Comparison of ENCODE assay signal across 8 cellular contexts in the genomic region with DNA sequence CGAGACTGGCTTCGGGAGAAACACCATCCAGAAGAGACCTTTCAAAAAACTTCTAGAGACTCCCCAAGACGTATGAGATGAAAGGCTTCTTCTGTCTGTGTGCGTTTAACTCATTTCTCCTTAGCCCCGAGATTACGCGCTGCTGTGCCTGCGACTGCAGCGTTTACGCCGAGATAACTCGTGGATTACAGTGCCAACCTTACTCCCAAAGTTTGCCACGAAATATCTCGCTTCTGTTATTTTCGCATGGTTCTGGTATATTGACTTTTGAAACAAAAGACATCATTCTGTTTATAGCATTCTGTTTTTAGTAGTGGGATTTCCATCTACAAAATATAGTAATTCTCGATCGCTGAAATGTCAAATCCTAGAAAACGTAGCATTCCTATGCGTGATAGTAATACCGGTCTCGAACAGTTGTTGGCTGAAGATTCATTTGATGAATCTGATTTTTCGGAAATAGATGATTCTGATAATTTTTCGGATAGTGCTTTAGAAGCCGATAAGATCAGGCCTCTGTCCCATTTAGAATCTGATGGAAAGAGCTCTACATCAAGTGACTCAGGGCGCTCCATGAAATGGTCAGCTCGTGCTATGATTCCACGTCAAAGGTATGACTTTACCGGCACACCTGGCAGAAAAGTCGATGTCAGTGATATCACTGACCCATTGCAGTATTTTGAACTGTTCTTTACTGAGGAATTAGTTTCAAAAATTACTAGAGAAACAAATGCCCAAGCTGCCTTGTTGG. TPM values are rescaled to one million over a fixed set of nuclear protein-coding genes. Genes with fewer than 3 reads are reported as not detected.
DNase-seq lines count a peak whose midpoint lies in the region; ATAC-seq, FAIRE-seq and TF ChIP-seq lines count a peak whose summit lies in the region.

No MANE protein-coding gene starts in this region.

- ATAC-seq in activated T-cell treated with anti-CD3 and anti-CD28 coated beads, Interleukin-2, amount 50 U/mL, for 72 hours (replicated peaks in 1 of 2), result no peak
- ATAC-seq in GM12878 (no peak), left lung (peak; percentile 56), HG02571 (IDR thresholded peaks at IDR 0.05; ENCODE audit: unreplicated experiment) (no peak)

- no peak for FAIRE-seq in GM12878 (lab: Jason Lieb, UNC)

- H3K4me1 ChIP-seq in GM12878 (ENCODE audit: control insufficient read depth, insufficient read depth, low read length), result 0 out of 2 replicates have a peak, but pooled peaks cover 4% of the 10 kb centered on the region
- H3K4me1 ChIP-seq in left lung, result peaks cover 10 to 20% of the 10 kb centered on the region in 2 donors
- H3K4me1 ChIP-seq in thyroid gland, result peaks cover 7 to 12% of the 10 kb centered on the region in 2 donors

- peak overlapping the region; percentile 48 for H3K4me2 ChIP-seq in GM12878 (ENCODE audit: control insufficient read depth, insufficient read depth)

- BruUV-seq in GM12878 (replicated peaks; lab: Mats Ljungman, UMichigan), result TSS peak; percentile 89

- H2AFZ ChIP-seq in GM12878 (ENCODE audit: control insufficient read depth, low read depth, low read length), result peak overlapping the region; percentile 98

- H3K27me3 ChIP-seq in GM12878 (replicated peaks in 1 of 2; ENCODE audit: control insufficient read depth in 2 of 2, insufficient read depth in 2 of 2, low read length in 1 of 2) (no peaks in the 10 kb centered on the region), left lung (no peaks in the 10 kb centered on the region), thyroid gland (no peaks in the 10 kb centered on the region)

- SMC1A ChIA-PET in GM12878 (lab: Charles Lee; ENCODE audit: uncharacterized antibody, unreplicated experiment), result interaction anchor here (0.9 to 1.2 kb wide), 5 partner anchors 37 to 123 kb away, joined by 3 to 4 read pairs (median 3); a partner anchor contains a TSS

- H3K4me1 Mint-ChIP-seq in activated T-cell treated with anti-CD3 and anti-CD28 coated beads, Interleukin-2, amount 50 U/mL, for 72 hours (ENCODE audit: low read depth), result peaks cover 22% of the 10 kb centered on the region

- H3K9me3 Mint-ChIP-seq in activated T-cell treated with anti-CD3 and anti-CD28 coated beads, Interleukin-2, amount 50 U/mL, for 72 hours, result peaks cover 3 to 6% of the 10 kb centered on the region in 2 donors

- H3K27me3 Mint-ChIP-seq in activated T-cell treated with anti-CD3 and anti-CD28 coated beads, Interleukin-2, amount 50 U/mL, for 72 hours (ENCODE audit: low read depth), result no peaks in the 10 kb centered on the region

- DNase-seq in activated T-cell treated with anti-CD3 and anti-CD28 coated beads, Interleukin-2, amount 50 U/mL, for 72 hours, result no peak
- no peak for DNase-seq in activated T-cell treated with anti-CD3 and anti-CD28 coated beads, Interleukin-2, amount 50 U/mL, for 1 hour
- DNase-seq in GM12878 (ENCODE audit: low read depth, low spot score) (no peak), left lung (no peak), thyroid gland (no peak), DMS 273 treated with DMSO at 0.1 percent for 48 hours (lab: John Stamatoyannopoulos, UW) (no peak), UCSD-AML1 (lab: John Stamatoyannopoulos, UW; ENCODE audit: unreplicated experiment) (no peak)

- CTCF ChIA-PET in GM12878 (lab: Yijun Ruan, JAX), result interaction anchor here (0.6 to 1.4 kb wide), 4 partner anchors 53 to 836 kb away, joined by 3 to 8 read pairs (median 3); a partner anchor contains a TSS

- WGBS in GM12878 (ENCODE audit: insufficient coverage, insufficient replicate concordance, low lambda C conversion rate, missing lambda C conversion rate), result 27% methylated on average over 29 of the region's 29 CpGs
- 24 to 27% methylated on average over 29 of the region's 29 CpGs for WGBS in thyroid gland, 2 donors

- no peak for TF ChIP-seq EP300 in GM12878 (IDR thresholded peaks at IDR 0.05; ENCODE audit: borderline replicate concordance in 1 of 2, control insufficient read depth in 1 of 2, low read depth in 2 of 2, low read length in 2 of 2)

- POLR2A ChIA-PET in GM12878 (lab: Charles Lee), result interaction anchor here (0.5 to 0.9 kb wide), 2 partner anchors 21 to 1194 kb away, joined by 3 to 4 read pairs; no protein-coding TSS in a partner anchor

- TF ChIP-seq POLR2A in GM12878 (IDR thresholded peaks at IDR 0.05; ENCODE audit: low read depth, low read length) (no peak), thyroid gland (IDR thresholded peaks at IDR 0.05) (no peak)

- H3K9me3 ChIP-seq in GM12878 (replicated peaks; ENCODE audit: control insufficient read depth, insufficient read depth, low read length) (no peaks in the 10 kb centered on the region), left lung (no peaks in the 10 kb centered on the region), thyroid gland (no peaks in the 10 kb centered on the region)

- H3K27ac ChIP-seq in GM12878 (ENCODE audit: control insufficient read depth, insufficient read depth), result peak overlapping the region; percentile 77
- peak overlapping the region; percentile 87 to 90 for H3K27ac ChIP-seq in left lung
- peak overlapping the region; percentile 38 to 84 (median 48) for H3K27ac ChIP-seq in thyroid gland

- H3K27ac Mint-ChIP-seq in activated T-cell treated with anti-CD3 and anti-CD28 coated beads, Interleukin-2, amount 50 U/mL, for 72 hours, result peak overlapping the region; percentile 96

- H3K4me3 ChIP-seq in GM12878 (peak overlapping the region; percentile 69), left lung (peak overlapping the region; percentile 70 to 87), thyroid gland (replicated peaks in 1 of 3) (peak overlapping the region; percentile 16 to 87 (median 27))

- H4K20me1 ChIP-seq in GM12878 (ENCODE audit: control insufficient read depth, insufficient read depth), result no peaks in the 10 kb centered on the region

- peak overlapping the region; percentile 96 to 100 for H3K4me3 Mint-ChIP-seq in activated T-cell treated with anti-CD3 and anti-CD28 coated beads, Interleukin-2, amount 50 U/mL, for 72 hours

- H3K79me2 ChIP-seq in GM12878 (ENCODE audit: control insufficient read depth, insufficient read depth, low read length), result peaks cover 53% of the 10 kb centered on the region

- in situ Hi-C loops in GM12878 (cut with MboI), result loop anchor here (5.0 kb wide), 1 partner anchor 115 kb away; no protein-coding TSS in a partner anchor

- H3K36me3 Mint-ChIP-seq in activated T-cell treated with anti-CD3 and anti-CD28 coated beads, Interleukin-2, amount 50 U/mL, for 72 hours (ENCODE audit: insufficient read depth in 2 of 2), result peaks cover 7 to 22% of the 10 kb centered on the region in 2 donors

- RAD21 ChIA-PET in GM12878 (lab: Charles Lee; ENCODE audit: unreplicated experiment), result interaction anchor here (1.0 to 1.6 kb wide), 3 partner anchors 8 to 265 kb away, joined by 4 to 6 read pairs (median 6); a partner anchor contains a TSS

- TF ChIP-seq CTCF in GM12878 (IDR thresholded peaks at IDR 0.05 in 2 of 3, conservative IDR thresholded peaks at IDR 0.05 in 1 of 3; ENCODE audit: control insufficient read depth in 2 of 3, extremely low read depth in 1 of 3, insufficient read depth in 1 of 3, low read depth in 3 of 3, low read length in 3 of 3), result no peak
- no peak for TF ChIP-seq CTCF in left lung (IDR thresholded peaks at IDR 0.05)
- TF ChIP-seq CTCF in thyroid gland (IDR thresholded peaks at IDR 0.05), result no peak

- 0 out of 4 replicates have a peak, but pooled peaks cover 0 to 3% of the 10 kb centered on the region in 2 experiments for H3K36me3 ChIP-seq in GM12878 (ENCODE audit: control insufficient read depth in 2 of 2, insufficient read depth in 2 of 2, low read length in 1 of 2)
- H3K36me3 ChIP-seq in left lung, result no peaks in the 10 kb centered on the region
- no peaks in the 10 kb centered on the region for H3K36me3 ChIP-seq in thyroid gland

- TF ChIP-seq RAD21 in GM12878 (IDR thresholded peaks at IDR 0.05; ENCODE audit: insufficient read depth, low read depth, low read length), result no peak

- intact Hi-C loops in GM12878 (cut with micrococcal nuclease; ENCODE audit: unreplicated experiment), result loop anchor here (5.0 to 10.0 kb wide), 2 partner anchors 265 to 482 kb away; a partner anchor contains a TSS
- intact Hi-C loops in left lung (cut with DNase I), result no loop called here
- intact Hi-C loops in thyroid gland (cut with DNase I), result loop anchor here (5.0 to 10.0 kb wide), 2 partner anchors 125 to 262 kb away; a partner anchor contains a TSS

- peak overlapping the region; percentile 89 for H3K9ac ChIP-seq in GM12878 (ENCODE audit: control insufficient read depth, insufficient read depth, low read length)

RNA-seq across cellular contexts. Expression of a gene that starts 0.5 kb away (rescaled TPM):
- 1 to 10 TPM; 3.7 to 5.1 TPM for total RNA-seq in activated T-cell treated with anti-CD3 and anti-CD28 coated beads, Interleukin-2, amount 50 U/mL, for 72 hours
- total RNA-seq in GM12878 (2013; cell fraction: nucleolus; rRNA removed), result 13.5 and 14.0 TPM in 2 replicates
- total RNA-seq in GM12878 (2014; rRNA removed) (3.1 TPM in 2 replicates), GM12878 (2014; rRNA removed; fragmentation: Illumina TruSeq; extraction: Trizol) (3.3 and 3.6 TPM in 2 replicates), GM12878 (2021) (2.3 and 2.4 TPM in 2 replicates), left lung (1 to 10 TPM; 1.1 to 1.8 TPM), thyroid gland (1 to 10 TPM; 1.0 to 1.3 (median 1.2) TPM)
- 1.6 TPM for polyA plus RNA-seq in GM12878 (2011; ENCODE audit: low read depth)
- polyA plus RNA-seq in GM12878 (2011; rRNA removed) (5.8 and 8.2 TPM in 2 replicates), GM12878 (2014; fragmentation: Illumina TruSeq; extraction: Trizol) (3.7 and 4.7 TPM in 2 replicates), GM12878 (2014; fragmentation: Nextera tagmentation; extraction: Ambion mirVana) (1 to 10 TPM; 1.2 to 1.6 TPM), GM12878 (2014; rRNA removed) (2.6 and 3.7 TPM in 2 replicates), GM12878 (2016; fragmentation: Nextera tagmentation; extraction: Ambion mirVana) (1 to 10 TPM; 1.5 TPM)
- polyA plus RNA-seq in GM12878 (2011; cell fraction: cytosol; rRNA removed), result 2.5 and 2.7 TPM in 2 replicates
- polyA plus RNA-seq in GM12878 (2011; cell fraction: nucleus; rRNA removed), result 4.9 and 5.0 TPM in 2 replicates
- polyA plus RNA-seq in GM12878 (2012), result 1.9 and 2.3 TPM in 2 replicates
- 6.0 and 7.1 TPM in 2 replicates for polyA minus RNA-seq in GM12878 (2011; rRNA and poly(A)+ RNA removed)
- 1.2 and 1.7 TPM in 2 replicates for polyA minus RNA-seq in GM12878 (2011; cell fraction: cytosol; rRNA and poly(A)+ RNA removed)
- 8.2 and 8.5 TPM in 2 replicates for polyA minus RNA-seq in GM12878 (2011; cell fraction: nucleus; rRNA and poly(A)+ RNA removed)

RNA-seq across cellular contexts. Expression of a gene that starts 0.7 kb away (rescaled TPM):
- 10 to 100 TPM; 75.7 to 77.6 TPM for total RNA-seq in activated T-cell treated with anti-CD3 and anti-CD28 coated beads, Interleukin-2, amount 50 U/mL, for 72 hours
- total RNA-seq in GM12878 (2013; cell fraction: nucleolus; rRNA removed), result 10.5 and 20.5 TPM in 2 replicates
- total RNA-seq in GM12878 (2014; rRNA removed) (25.6 and 27.6 TPM in 2 replicates), GM12878 (2014; rRNA removed; fragmentation: Illumina TruSeq; extraction: Trizol) (30.5 and 31.6 TPM in 2 replicates), GM12878 (2021) (39.6 and 43.3 TPM in 2 replicates), left lung (10 to 100 TPM; 76.2 to 87.5 TPM), thyroid gland (10 to 100 TPM; 40.9 to 54.3 (median 50.5) TPM)
- 55.0 TPM for polyA plus RNA-seq in GM12878 (2011; ENCODE audit: low read depth)
- polyA plus RNA-seq in GM12878 (2011; rRNA removed) (55.5 and 67.3 TPM in 2 replicates), GM12878 (2014; fragmentation: Illumina TruSeq; extraction: Trizol) (54.3 and 57.8 TPM in 2 replicates), GM12878 (2014; fragmentation: Nextera tagmentation; extraction: Ambion mirVana) (10 to 100 TPM; 16.5 to 49.3 TPM), GM12878 (2014; rRNA removed) (40.7 and 44.9 TPM in 2 replicates), GM12878 (2016; fragmentation: Nextera tagmentation; extraction: Ambion mirVana) (10 to 100 TPM; 88.0 to 88.9 TPM)
- polyA plus RNA-seq in GM12878 (2011; cell fraction: cytosol; rRNA removed), result 23.0 and 24.8 TPM in 2 replicates
- 16.3 and 22.7 TPM in 2 replicates for polyA plus RNA-seq in GM12878 (2011; cell fraction: nucleus; rRNA removed)
- 44.5 and 57.3 TPM in 2 replicates for polyA plus RNA-seq in GM12878 (2012)
- polyA minus RNA-seq in GM12878 (2011; rRNA and poly(A)+ RNA removed), result 13.2 and 20.9 TPM in 2 replicates
- 7.2 and 7.4 TPM in 2 replicates for polyA minus RNA-seq in GM12878 (2011; cell fraction: cytosol; rRNA and poly(A)+ RNA removed)
- polyA minus RNA-seq in GM12878 (2011; cell fraction: nucleus; rRNA and poly(A)+ RNA removed), result 6.9 and 12.0 TPM in 2 replicates

Comparison
In these comparisons a context has a peak if more than half of its experiments do, and no peak if none do; other contexts are left out.
1. H3K4me3 ChIP-seq: peak in every context shown above with its lines; median percentile 78 in left lung; 69 in GM12878; 27 in thyroid gland.
2. intact Hi-C loops: an anchor here in GM12878 (5.0 to 10.0 kb wide) and thyroid gland (5.0 to 10.0 kb wide); none called in left lung.